17 cellular contexts compared by ENCODE assay signal in the genomic region with DNA sequence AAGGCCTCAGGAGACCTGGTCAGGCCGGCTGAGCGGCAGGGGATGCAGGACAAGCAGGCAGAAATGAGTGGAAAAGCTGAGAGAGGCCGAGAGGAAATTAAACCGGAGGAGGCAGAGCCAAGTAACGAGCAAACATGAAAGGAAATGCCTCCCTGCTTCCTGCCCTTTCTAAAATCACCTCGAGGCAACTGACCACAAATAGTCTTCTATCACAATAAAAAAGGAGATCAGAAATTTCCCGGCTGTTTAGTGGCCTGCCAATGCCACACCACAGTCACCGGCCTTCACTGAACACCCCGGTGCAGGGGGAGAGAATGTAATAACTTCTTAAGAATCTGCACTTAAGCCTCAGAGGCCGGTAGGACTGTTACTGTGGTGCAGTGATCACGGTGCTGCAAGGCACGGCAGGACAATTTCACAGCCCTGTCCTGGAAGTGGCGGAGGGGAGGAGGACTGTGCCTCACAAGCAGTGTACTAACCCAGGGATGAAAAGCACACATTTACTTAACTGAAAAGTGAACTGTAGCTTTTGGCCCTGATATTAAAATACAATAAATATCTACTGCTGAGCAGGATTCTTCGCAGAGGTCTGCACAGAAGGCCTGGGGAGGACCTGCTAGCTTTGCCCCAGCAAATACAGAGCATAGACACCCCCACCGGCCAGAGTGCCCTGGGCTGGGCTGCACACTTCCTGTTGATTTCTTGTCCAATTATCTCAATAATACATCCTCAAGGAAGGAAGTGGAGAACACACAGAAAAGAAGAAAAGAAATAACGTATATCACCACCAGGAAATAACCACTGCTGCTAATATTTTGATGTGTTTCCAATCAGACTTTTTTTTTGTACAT.
DNase-seq lines count a peak whose midpoint lies in the region; ATAC-seq and TF ChIP-seq lines count a peak whose summit lies in the region.
"Had no signal": no experiment of that assay in that cellular context is flagged by ENCODE, and none has a peak within 500 bp of the region (broad histone marks: within the 10 kb centered on the region; RNA-seq: fewer than 3 reads in every experiment).

No MANE protein-coding gene starts in this region.

- H3K4me1 ChIP-seq in Panc1 (ENCODE audit: control insufficient read depth, insufficient read depth, low read length): no peaks in the 10 kb centered on the region; the same call in 1 of the 2 replicates

- H3K9me3 Mint-ChIP-seq in activated CD4-positive, alpha-beta T cell treated with anti-CD3 and anti-CD28 coated beads, Interleukin-2, amount 10 ng/mL, durations not matched to agents 7 days and 5 days: no peaks in the 10 kb centered on the region

- CTCF ChIA-PET in activated CD4-positive, alpha-beta T cell treated with anti-CD3 and anti-CD28 coated beads, Interleukin-2, amount 10 ng/mL, durations not matched to agents 7 days and 5 days (lab: Charles Lee): no interaction called here
- CTCF ChIA-PET in Panc1 (lab: Charles Lee): no interaction called here

- in situ Hi-C loops in Panc1 (cut with HindIII; ENCODE audit: low pct_unique_long_range_greater_than_20kb, low sequenced_read_pairs): no loop called here

- peaks cover 15% of the 10 kb centered on the region for H3K4me1 Mint-ChIP-seq in activated CD4-positive, alpha-beta T cell treated with anti-CD3 and anti-CD28 coated beads, Interleukin-2, amount 10 ng/mL, durations not matched to agents 7 days and 5 days

- BruUV-seq in Panc1 (replicated peaks; lab: Mats Ljungman, UMichigan): no TSS peak

- H3K36me3 ChIP-seq in Panc1 (ENCODE audit: control insufficient read depth, insufficient read depth, low read length): no peaks in the 10 kb centered on the region
- H3K36me3 ChIP-seq: upper lobe of right lung had no signal

- H3K27me3 Mint-ChIP-seq in activated CD4-positive, alpha-beta T cell treated with anti-CD3 and anti-CD28 coated beads, Interleukin-2, amount 10 ng/mL, durations not matched to agents 7 days and 5 days: peaks cover 3% of the 10 kb centered on the region

- H3K36me3 Mint-ChIP-seq in activated CD4-positive, alpha-beta T cell treated with anti-CD3 and anti-CD28 coated beads, Interleukin-2, amount 10 ng/mL, durations not matched to agents 7 days and 5 days (ENCODE audit: low read depth): no peaks in the 10 kb centered on the region

- DNase-seq in activated CD4-positive, alpha-beta T cell treated with anti-CD3 and anti-CD28 coated beads, Interleukin-2, amount 10 ng/mL, durations not matched to agents 7 days and 5 days: no peak
- no peak for DNase-seq in activated CD4-positive, alpha-beta T cell treated with anti-CD3 and anti-CD28 coated beads, Interleukin-2, amount 50 U/mL, for 4 hours
- DNase-seq in Panc1 (ENCODE audit: low read depth, low spot score) (no peak), foreskin melanocyte (peak; percentile 52), retina (peak; percentile 37), 8988T (no peak), Right ventricle myocardium superior (no peak)
- DNase-seq: activated CD4-positive, alpha-beta T cell treated with anti-CD3 and anti-CD28 coated beads for 36 hours; activated T-cell treated with anti-CD3 and anti-CD28 coated beads, Interleukin-2, amount 50 U/mL, for 48 hours; amniotic stem cell; GM23248; kidney glomerular epithelial cell; NCI-H446 treated with DMSO at 0.1 percent for 48 hours; OCI-M1; stimulated activated CD4-positive, alpha-beta T cell treated with anti-CD3 and anti-CD28 coated beads, Interleukin-4, amount 100 ng/mL, for 4 hours; upper lobe of right lung had no signal

- peak; percentile 77 for ATAC-seq in Panc1
- no peak for ATAC-seq in GM19395 (IDR thresholded peaks at IDR 0.05; ENCODE audit: unreplicated experiment)
- no peak for ATAC-seq in Right ventricle myocardium superior (ENCODE audit: poor library complexity)
- ATAC-seq: activated CD4-positive, alpha-beta T cell treated with anti-CD3 and anti-CD28 coated beads for 36 hours; upper lobe of right lung had no signal

- intact Hi-C loops in Panc1 (cut with micrococcal nuclease; ENCODE audit: unreplicated experiment) (no loop called here), Right ventricle myocardium superior (cut with DNase I) (no loop called here)

- no peak for TF ChIP-seq CTCF in Panc1 (IDR thresholded peaks at IDR 0.05)

- no peaks in the 10 kb centered on the region for H3K9me3 ChIP-seq in Panc1 (ENCODE audit: control insufficient read depth, insufficient read depth, low read depth, low read length)
- H3K9me3 ChIP-seq: upper lobe of right lung had no signal

- no peaks in the 10 kb centered on the region for H3K27me3 ChIP-seq in Panc1 (ENCODE audit: control insufficient read depth, insufficient read depth, low read length)
- H3K27me3 ChIP-seq: upper lobe of right lung had no signal

- no peak overlapping the region for H3K4me3 Mint-ChIP-seq in activated CD4-positive, alpha-beta T cell treated with anti-CD3 and anti-CD28 coated beads, Interleukin-2, amount 10 ng/mL, durations not matched to agents 7 days and 5 days
- H3K4me3 Mint-ChIP-seq: activated CD4-positive, alpha-beta T cell treated with anti-CD3 and anti-CD28 coated beads for 36 hours had no signal

- H3K27ac ChIP-seq in Panc1 (ENCODE audit: low read length): no peak overlapping the region
- H3K27ac ChIP-seq: GM23248, upper lobe of right lung had no signal

- H3K4me3 ChIP-seq in Panc1 (ENCODE audit: low read depth in 2 of 2, low read length in 2 of 2): no peak overlapping the region
- H3K4me3 ChIP-seq: GM23248, upper lobe of right lung had no signal

- peak overlapping the region; percentile 10 for H3K27ac Mint-ChIP-seq in activated CD4-positive, alpha-beta T cell treated with anti-CD3 and anti-CD28 coated beads, Interleukin-2, amount 10 ng/mL, durations not matched to agents 7 days and 5 days
- H3K27ac Mint-ChIP-seq: activated CD4-positive, alpha-beta T cell treated with anti-CD3 and anti-CD28 coated beads for 36 hours had no signal

- POLR2A ChIA-PET in activated CD4-positive, alpha-beta T cell treated with anti-CD3 and anti-CD28 coated beads, Interleukin-2, amount 10 ng/mL, durations not matched to agents 7 days and 5 days (lab: Charles Lee): no interaction called here
- POLR2A ChIA-PET in Panc1 (lab: Charles Lee): no interaction called here

Comparison
In these comparisons a context has a peak if more than half of its experiments do, and no peak if none do; other contexts are left out.
1. DNase-seq: peak in foreskin melanocyte (single experiment) and retina (single experiment); none in activated CD4-positive, alpha-beta T cell treated with anti-CD3 and anti-CD28 coated beads, Interleukin-2, amount 10 ng/mL, durations not matched to agents 7 days and 5 days (single experiment), activated CD4-positive, alpha-beta T cell treated with anti-CD3 and anti-CD28 coated beads, Interleukin-2, amount 50 U/mL, for 4 hours (0 of 2), Panc1 (single experiment), 8988T (single experiment) and Right ventricle myocardium superior (single experiment).